ENCODE assay signal across 1 cellular context in the genomic region with DNA sequence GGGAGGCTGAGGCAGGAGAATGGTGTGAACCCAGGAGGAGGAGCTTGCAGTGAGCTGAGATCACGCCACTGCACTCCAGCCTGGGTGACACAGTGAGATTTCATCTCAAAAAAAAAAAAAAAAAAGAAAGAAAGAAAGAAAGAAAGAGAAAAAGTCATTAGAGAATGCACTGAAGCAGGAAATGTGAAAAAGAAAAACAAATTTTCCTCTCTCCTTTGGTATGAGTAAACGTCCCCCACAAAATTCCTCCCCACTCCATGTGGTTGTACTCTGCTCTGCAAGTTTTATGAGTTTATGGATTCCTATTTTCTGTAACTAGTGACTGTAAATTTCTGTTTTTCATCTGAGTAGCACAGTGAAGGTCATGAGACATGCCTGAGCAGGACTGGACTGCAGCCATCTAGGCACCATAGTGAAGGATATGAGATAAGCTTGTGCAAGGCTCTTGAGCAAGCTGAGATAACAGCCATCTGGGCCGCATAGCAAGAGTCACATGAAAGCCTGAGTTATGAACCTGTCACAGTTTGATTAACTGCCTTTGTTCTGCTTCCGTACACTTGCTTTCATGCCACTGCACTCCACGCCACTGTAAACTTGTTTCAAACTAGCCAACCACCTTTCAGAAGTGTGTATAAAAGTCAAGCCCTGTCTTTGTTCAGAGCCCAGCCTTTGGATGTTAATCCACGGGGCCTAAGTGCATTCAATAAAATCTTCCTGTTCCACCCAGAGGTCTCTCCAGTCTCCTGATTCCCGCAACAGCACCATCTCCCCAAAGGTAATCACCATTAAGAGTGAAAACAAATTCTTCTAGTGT.
TF ChIP-seq lines count a peak whose summit lies in the region.

No MANE protein-coding gene starts in this region.

TF ChIP-seq in K562, 482 proteins besides CTCF, POLR2A, EP300 and RAD21 (continued from another document):
- TF ChIP-seq ETV1 (tag; conservative IDR thresholded peaks at IDR 0.05; ENCODE audit: low read depth) (peak; percentile 86), TCF7 (IDR thresholded peaks at IDR 0.05; ENCODE audit: borderline replicate concordance) (peak; percentile 62; the same call in 1 of the 2 replicates), PHF21A (IDR thresholded peaks at IDR 0.05; ENCODE audit: borderline replicate concordance, low read depth) (0 out of 2 replicates have a peak, but pooled peaks have one; percentile 34), PYGO2 (tag; IDR thresholded peaks at IDR 0.05) (0 out of 2 replicates have a peak, but pooled peaks have one; percentile 26), CEBPB (tag; IDR thresholded peaks at IDR 0.05) (peak; percentile 97), RFX1 (IDR thresholded peaks at IDR 0.05) (0 out of 2 replicates have a peak, but pooled peaks have one; percentile 4), NCOA4 (IDR thresholded peaks at IDR 0.05; ENCODE audit: partially characterized antibody) (no peak), ZNF766 (CRISPR knock-in tag; conservative IDR thresholded peaks at IDR 0.05) (peak; percentile 72), ZNF311 (CRISPR knock-in tag; IDR thresholded peaks at IDR 0.05) (no peak), BACH1 (tag; IDR thresholded peaks at IDR 0.05) (no peak), ATF7 (IDR thresholded peaks at IDR 0.05) (peak; percentile 63; the same call in 1 of the 2 replicates), HNRNPK (IDR thresholded peaks at IDR 0.05; ENCODE audit: low read depth, low read length, poor library complexity, severe bottlenecking) (no peak), NBN (IDR thresholded peaks at IDR 0.05; ENCODE audit: low read depth) (peak; percentile 84; the same call in 1 of the 2 replicates), PHB (CRISPR knock-in tag; IDR thresholded peaks at IDR 0.05) (no peak), CEBPG (CRISPR knock-in tag; IDR thresholded peaks at IDR 0.05) (peak; percentile 75), CEBPG (tag; conservative IDR thresholded peaks at IDR 0.05 in 1 of 2, IDR thresholded peaks at IDR 0.05 in 1 of 2) (peak; percentile 79 to 85), NFIX (CRISPR knock-in tag; IDR thresholded peaks at IDR 0.05; ENCODE audit: low read depth) (no peak), PTBP1 (IDR thresholded peaks at IDR 0.05; ENCODE audit: low read depth, low read length) (0 out of 2 replicates have a peak, but pooled peaks have one; percentile 41), ARID1B (IDR thresholded peaks at IDR 0.05) (peak; percentile 96), SMARCC2 (IDR thresholded peaks at IDR 0.05; ENCODE audit: low read depth) (no peak; the same call in 1 of the 2 replicates), CBX3 (IDR thresholded peaks at IDR 0.05; ENCODE audit: borderline replicate concordance in 1 of 2, low read length in 2 of 2) (peak; percentile 67 to 98), ZNF24 (IDR thresholded peaks at IDR 0.05) (peak; percentile 19; the same call in 1 of the 2 replicates), CC2D1A (IDR thresholded peaks at IDR 0.05) (peak; percentile 94), NCOA1 (IDR thresholded peaks at IDR 0.05; ENCODE audit: low read depth) (0 out of 2 replicates have a peak, but pooled peaks have one; percentile 29), PML (IDR thresholded peaks at IDR 0.05; ENCODE audit: low read length) (peak; percentile 83), CBFA2T3 (IDR thresholded peaks at IDR 0.05) (peak; percentile 98), ZNF121 (CRISPR knock-in tag; conservative IDR thresholded peaks at IDR 0.05) (no peak), ATF1 (CRISPR knock-in tag; IDR thresholded peaks at IDR 0.05) (no peak), ATF1 (tag; IDR thresholded peaks at IDR 0.05) (peak; percentile 79), MYNN (IDR thresholded peaks at IDR 0.05) (peak; percentile 59; the same call in 1 of the 2 replicates), MYNN (CRISPR knock-in tag; IDR thresholded peaks at IDR 0.05) (no peak)
- TF ChIP-seq, protein P1, sequence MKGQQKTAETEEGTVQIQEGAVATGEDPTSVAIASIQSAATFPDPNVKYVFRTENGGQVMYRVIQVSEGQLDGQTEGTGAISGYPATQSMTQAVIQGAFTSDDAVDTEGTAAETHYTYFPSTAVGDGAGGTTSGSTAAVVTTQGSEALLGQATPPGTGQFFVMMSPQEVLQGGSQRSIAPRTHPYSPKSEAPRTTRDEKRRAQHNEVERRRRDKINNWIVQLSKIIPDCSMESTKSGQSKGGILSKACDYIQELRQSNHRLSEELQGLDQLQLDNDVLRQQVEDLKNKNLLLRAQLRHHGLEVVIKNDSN (CRISPR knock-in tag; IDR thresholded peaks at IDR 0.05) = peak; percentile 17; the same call in 1 of the 2 replicates
- TF ChIP-seq, protein P2, sequence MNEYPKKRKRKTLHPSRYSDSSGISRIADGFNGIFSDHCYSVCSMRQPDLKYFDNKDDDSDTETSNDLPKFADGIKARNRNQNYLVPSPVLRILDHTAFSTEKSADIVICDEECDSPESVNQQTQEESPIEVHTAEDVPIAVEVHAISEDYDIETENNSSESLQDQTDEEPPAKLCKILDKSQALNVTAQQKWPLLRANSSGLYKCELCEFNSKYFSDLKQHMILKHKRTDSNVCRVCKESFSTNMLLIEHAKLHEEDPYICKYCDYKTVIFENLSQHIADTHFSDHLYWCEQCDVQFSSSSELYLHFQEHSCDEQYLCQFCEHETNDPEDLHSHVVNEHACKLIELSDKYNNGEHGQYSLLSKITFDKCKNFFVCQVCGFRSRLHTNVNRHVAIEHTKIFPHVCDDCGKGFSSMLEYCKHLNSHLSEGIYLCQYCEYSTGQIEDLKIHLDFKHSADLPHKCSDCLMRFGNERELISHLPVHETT (CRISPR knock-in tag; conservative IDR thresholded peaks at IDR 0.05 in 1 of 2, IDR thresholded peaks at IDR 0.05 in 1 of 2) = peak in 1 of 2 experiments; percentile 73; a peak in 2 of 4 replicates
- TF ChIP-seq, protein P3, sequence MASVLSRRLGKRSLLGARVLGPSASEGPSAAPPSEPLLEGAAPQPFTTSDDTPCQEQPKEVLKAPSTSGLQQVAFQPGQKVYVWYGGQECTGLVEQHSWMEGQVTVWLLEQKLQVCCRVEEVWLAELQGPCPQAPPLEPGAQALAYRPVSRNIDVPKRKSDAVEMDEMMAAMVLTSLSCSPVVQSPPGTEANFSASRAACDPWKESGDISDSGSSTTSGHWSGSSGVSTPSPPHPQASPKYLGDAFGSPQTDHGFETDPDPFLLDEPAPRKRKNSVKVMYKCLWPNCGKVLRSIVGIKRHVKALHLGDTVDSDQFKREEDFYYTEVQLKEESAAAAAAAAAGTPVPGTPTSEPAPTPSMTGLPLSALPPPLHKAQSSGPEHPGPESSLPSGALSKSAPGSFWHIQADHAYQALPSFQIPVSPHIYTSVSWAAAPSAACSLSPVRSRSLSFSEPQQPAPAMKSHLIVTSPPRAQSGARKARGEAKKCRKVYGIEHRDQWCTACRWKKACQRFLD (CRISPR knock-in tag; IDR thresholded peaks at IDR 0.05) = peak; percentile 73
- TF ChIP-seq, protein P4, sequence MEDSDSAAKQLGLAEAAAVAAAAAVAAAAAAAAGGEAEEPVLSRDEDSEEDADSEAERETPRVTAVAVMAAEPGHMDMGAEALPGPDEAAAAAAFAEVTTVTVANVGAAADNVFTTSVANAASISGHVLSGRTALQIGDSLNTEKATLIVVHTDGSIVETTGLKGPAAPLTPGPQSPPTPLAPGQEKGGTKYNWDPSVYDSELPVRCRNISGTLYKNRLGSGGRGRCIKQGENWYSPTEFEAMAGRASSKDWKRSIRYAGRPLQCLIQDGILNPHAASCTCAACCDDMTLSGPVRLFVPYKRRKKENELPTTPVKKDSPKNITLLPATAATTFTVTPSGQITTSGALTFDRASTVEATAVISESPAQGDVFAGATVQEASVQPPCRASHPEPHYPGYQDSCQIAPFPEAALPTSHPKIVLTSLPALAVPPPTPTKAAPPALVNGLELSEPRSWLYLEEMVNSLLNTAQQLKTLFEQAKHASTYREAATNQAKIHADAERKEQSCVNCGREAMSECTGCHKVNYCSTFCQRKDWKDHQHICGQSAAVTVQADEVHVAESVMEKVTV (CRISPR knock-in tag; IDR thresholded peaks at IDR 0.05) = no peak
- TF ChIP-seq, protein P5, sequence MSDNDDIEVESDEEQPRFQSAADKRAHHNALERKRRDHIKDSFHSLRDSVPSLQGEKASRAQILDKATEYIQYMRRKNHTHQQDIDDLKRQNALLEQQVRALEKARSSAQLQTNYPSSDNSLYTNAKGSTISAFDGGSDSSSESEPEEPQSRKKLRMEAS (CRISPR knock-in tag; IDR thresholded peaks at IDR 0.05) = peak; percentile 46; the same call in 1 of the 2 replicates
